16 cellular contexts compared by ENCODE assay signal in the genomic region with DNA sequence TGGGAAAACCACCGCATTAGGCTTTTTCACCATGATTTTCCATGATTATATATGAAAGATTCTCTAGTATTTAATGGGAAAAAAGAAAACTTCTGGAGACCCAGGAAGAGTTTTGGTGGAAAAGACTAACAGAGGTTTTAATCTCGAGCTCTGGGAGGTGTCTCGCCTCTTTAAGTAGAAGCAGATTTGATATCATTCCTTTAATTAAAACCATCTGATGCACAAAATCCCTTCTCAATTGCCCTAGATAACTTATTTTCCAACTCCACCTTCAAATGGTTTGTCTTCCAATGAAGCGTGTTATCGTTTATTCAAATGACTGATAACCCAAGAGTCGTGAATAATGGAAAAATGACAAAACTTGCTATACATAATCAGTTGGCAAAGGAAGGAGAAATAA.
DNase-seq lines count a peak whose midpoint lies in the region; ATAC-seq and TF ChIP-seq lines count a peak whose summit lies in the region.
"Had no signal": no experiment of that assay in that cellular context is flagged by ENCODE, and none has a peak within 500 bp of the region (broad histone marks: within the 10 kb centered on the region; RNA-seq: fewer than 3 reads in every experiment).

No MANE protein-coding gene starts in this region.

- H3K27ac ChIP-seq in left ventricle myocardium inferior (replicated peaks) = no peak overlapping the region
- H3K27ac ChIP-seq in SK-N-MC = peak overlapping the region; percentile 65
- H3K27ac ChIP-seq: 22Rv1, C4-2B, HL-60 had no signal

- H3K9ac ChIP-seq in SK-N-MC (ENCODE audit: insufficient read length) = no peak overlapping the region

- intact Hi-C loops in left ventricle myocardium inferior (cut with micrococcal nuclease) = no loop called here
- intact Hi-C loops in left cardiac atrium (cut with DNase I) = no loop called here

- H3K36me3 ChIP-seq in left ventricle myocardium inferior (no peaks in the 10 kb centered on the region), SK-N-MC (ENCODE audit: insufficient read depth, low read length) (no peaks in the 10 kb centered on the region)
- H3K36me3 ChIP-seq: BE2C had no signal

- DNase-seq in left ventricle myocardium inferior (no peak), left cardiac atrium (no peak), SK-N-MC (ENCODE audit: low read depth, low spot score) (peak; percentile 48), fibroblast of mammary gland (ENCODE audit: low read depth) (peak; percentile 47), NK-92 (lab: John Stamatoyannopoulos, UW; ENCODE audit: unreplicated experiment) (no peak), NCI-H524 (lab: John Stamatoyannopoulos, UW) (no peak), KG1 (lab: John Stamatoyannopoulos, UW) (no peak)
- DNase-seq: BE2C; CD4-positive, alpha-beta memory T cell; DMS79; EL had no signal

- peaks cover 3% of the 10 kb centered on the region for H3K4me1 ChIP-seq in left ventricle myocardium inferior
- H3K4me1 ChIP-seq: BE2C had no signal

- TF ChIP-seq CTCF in left ventricle myocardium inferior (IDR thresholded peaks at IDR 0.05; ENCODE audit: borderline replicate concordance) = no peak
- no peak for TF ChIP-seq CTCF in fibroblast of mammary gland (conservative IDR thresholded peaks at IDR 0.05; ENCODE audit: control insufficient read depth, insufficient read depth, low read depth, low read length)

- H3K9me3 ChIP-seq in left ventricle myocardium inferior (replicated peaks) = peaks cover 17% of the 10 kb centered on the region
- H3K9me3 ChIP-seq in SK-N-MC (ENCODE audit: low read depth, low read length) = no peaks in the 10 kb centered on the region
- H3K9me3 ChIP-seq: BE2C had no signal

- ATAC-seq in left cardiac atrium (no peak), HG02884 (IDR thresholded peaks at IDR 0.05; ENCODE audit: unreplicated experiment) (no peak)
- ATAC-seq: HCT116 had no signal

- peak overlapping the region; percentile 33 for H3K4me3 ChIP-seq in left ventricle myocardium inferior
- H3K4me3 ChIP-seq in SK-N-MC = peak overlapping the region; percentile 51
- H3K4me3 ChIP-seq in fibroblast of mammary gland (ENCODE audit: control insufficient read depth, low read depth, low read length) = no peak overlapping the region

- no peaks in the 10 kb centered on the region for H3K27me3 ChIP-seq in left ventricle myocardium inferior (ENCODE audit: low read depth)
- H3K27me3 ChIP-seq: BE2C had no signal

Comparison
In these comparisons a context has a peak if more than half of its experiments do, and no peak if none do; other contexts are left out.
1. DNase-seq: peak in SK-N-MC (single experiment) and fibroblast of mammary gland (single experiment); none in left ventricle myocardium inferior (single experiment), left cardiac atrium (single experiment), NK-92 (single experiment), NCI-H524 (0 of 2) and KG1 (single experiment).